ENCODE assay signal across 2 cellular contexts in the genomic region with DNA sequence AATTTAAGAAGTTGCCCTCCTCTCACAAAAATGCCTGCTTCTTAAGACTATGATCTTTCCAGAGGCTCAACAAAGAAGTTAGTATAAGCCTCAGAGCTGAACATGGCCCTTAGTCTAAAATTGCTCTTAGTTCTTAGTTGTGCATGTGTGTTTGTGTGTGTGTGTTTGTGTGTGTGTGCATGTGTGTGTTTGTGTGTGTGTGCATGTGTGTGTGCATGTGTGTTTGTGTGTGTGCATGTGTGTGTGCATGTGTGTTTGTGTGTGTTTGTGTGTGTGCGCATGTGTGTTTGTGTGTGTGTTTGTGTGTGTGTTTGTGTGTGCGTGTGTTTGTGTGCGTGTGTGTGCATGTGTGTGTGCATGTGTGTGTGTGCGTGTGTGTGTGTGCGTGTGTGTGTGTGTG.
A peak's percentile ranks its signal among the peaks of the same experiment; 100 is the strongest.
TF ChIP-seq lines count a peak whose summit lies in the region.

No MANE protein-coding gene starts in this region.

TF ChIP-seq in HepG2, 621 proteins besides CTCF, POLR2A, EP300 and RAD21 (continues in another document):
- TF ChIP-seq, protein P1, sequence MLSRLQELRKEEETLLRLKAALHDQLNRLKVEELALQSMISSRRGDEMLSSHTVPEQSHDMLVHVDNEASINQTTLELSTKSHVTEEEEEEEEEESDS (CRISPR knock-in tag; IDR thresholded peaks at IDR 0.05; ENCODE audit: borderline replicate concordance), result no peak
- no peak for TF ChIP-seq U2AF1 (optimal IDR thresholded peaks at IDR 0.05; ENCODE audit: low read depth, low read length)
- TF ChIP-seq, protein P2, sequence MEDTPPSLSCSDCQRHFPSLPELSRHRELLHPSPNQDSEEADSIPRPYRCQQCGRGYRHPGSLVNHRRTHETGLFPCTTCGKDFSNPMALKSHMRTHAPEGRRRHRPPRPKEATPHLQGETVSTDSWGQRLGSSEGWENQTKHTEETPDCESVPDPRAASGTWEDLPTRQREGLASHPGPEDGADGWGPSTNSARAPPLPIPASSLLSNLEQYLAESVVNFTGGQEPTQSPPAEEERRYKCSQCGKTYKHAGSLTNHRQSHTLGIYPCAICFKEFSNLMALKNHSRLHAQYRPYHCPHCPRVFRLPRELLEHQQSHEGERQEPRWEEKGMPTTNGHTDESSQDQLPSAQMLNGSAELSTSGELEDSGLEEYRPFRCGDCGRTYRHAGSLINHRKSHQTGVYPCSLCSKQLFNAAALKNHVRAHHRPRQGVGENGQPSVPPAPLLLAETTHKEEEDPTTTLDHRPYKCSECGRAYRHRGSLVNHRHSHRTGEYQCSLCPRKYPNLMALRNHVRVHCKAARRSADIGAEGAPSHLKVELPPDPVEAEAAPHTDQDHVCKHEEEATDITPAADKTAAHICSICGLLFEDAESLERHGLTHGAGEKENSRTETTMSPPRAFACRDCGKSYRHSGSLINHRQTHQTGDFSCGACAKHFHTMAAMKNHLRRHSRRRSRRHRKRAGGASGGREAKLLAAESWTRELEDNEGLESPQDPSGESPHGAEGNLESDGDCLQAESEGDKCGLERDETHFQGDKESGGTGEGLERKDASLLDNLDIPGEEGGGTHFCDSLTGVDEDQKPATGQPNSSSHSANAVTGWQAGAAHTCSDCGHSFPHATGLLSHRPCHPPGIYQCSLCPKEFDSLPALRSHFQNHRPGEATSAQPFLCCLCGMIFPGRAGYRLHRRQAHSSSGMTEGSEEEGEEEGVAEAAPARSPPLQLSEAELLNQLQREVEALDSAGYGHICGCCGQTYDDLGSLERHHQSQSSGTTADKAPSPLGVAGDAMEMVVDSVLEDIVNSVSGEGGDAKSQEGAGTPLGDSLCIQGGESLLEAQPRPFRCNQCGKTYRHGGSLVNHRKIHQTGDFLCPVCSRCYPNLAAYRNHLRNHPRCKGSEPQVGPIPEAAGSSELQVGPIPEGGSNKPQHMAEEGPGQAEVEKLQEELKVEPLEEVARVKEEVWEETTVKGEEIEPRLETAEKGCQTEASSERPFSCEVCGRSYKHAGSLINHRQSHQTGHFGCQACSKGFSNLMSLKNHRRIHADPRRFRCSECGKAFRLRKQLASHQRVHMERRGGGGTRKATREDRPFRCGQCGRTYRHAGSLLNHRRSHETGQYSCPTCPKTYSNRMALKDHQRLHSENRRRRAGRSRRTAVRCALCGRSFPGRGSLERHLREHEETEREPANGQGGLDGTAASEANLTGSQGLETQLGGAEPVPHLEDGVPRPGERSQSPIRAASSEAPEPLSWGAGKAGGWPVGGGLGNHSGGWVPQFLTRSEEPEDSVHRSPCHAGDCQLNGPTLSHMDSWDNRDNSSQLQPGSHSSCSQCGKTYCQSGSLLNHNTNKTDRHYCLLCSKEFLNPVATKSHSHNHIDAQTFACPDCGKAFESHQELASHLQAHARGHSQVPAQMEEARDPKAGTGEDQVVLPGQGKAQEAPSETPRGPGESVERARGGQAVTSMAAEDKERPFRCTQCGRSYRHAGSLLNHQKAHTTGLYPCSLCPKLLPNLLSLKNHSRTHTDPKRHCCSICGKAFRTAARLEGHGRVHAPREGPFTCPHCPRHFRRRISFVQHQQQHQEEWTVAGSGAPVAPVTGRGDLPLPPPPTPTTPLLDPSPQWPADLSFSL (CRISPR knock-in tag; IDR thresholded peaks at IDR 0.05), result peak; percentile 80; the same call in 1 of the 2 replicates
- no peak for TF ChIP-seq NFATC3 (CRISPR knock-in tag; IDR thresholded peaks at IDR 0.05)
- TF ChIP-seq NFE2L2 (IDR thresholded peaks at IDR 0.05; ENCODE audit: low read length), result no peak
- no peak for TF ChIP-seq ZNF205 (CRISPR knock-in tag; IDR thresholded peaks at IDR 0.05)
- peak; percentile 94 for TF ChIP-seq MNT (IDR thresholded peaks at IDR 0.05)
- TF ChIP-seq, protein P3, sequence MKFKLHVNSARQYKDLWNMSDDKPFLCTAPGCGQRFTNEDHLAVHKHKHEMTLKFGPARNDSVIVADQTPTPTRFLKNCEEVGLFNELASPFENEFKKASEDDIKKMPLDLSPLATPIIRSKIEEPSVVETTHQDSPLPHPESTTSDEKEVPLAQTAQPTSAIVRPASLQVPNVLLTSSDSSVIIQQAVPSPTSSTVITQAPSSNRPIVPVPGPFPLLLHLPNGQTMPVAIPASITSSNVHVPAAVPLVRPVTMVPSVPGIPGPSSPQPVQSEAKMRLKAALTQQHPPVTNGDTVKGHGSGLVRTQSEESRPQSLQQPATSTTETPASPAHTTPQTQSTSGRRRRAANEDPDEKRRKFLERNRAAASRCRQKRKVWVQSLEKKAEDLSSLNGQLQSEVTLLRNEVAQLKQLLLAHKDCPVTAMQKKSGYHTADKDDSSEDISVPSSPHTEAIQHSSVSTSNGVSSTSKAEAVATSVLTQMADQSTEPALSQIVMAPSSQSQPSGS (CRISPR knock-in tag; IDR thresholded peaks at IDR 0.05), result no peak
- TF ChIP-seq, protein P4, sequence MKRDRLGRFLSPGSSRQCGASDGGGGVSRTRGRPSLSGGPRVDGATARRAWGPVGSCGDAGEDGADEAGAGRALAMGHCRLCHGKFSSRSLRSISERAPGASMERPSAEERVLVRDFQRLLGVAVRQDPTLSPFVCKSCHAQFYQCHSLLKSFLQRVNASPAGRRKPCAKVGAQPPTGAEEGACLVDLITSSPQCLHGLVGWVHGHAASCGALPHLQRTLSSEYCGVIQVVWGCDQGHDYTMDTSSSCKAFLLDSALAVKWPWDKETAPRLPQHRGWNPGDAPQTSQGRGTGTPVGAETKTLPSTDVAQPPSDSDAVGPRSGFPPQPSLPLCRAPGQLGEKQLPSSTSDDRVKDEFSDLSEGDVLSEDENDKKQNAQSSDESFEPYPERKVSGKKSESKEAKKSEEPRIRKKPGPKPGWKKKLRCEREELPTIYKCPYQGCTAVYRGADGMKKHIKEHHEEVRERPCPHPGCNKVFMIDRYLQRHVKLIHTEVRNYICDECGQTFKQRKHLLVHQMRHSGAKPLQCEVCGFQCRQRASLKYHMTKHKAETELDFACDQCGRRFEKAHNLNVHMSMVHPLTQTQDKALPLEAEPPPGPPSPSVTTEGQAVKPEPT (CRISPR knock-in tag; IDR thresholded peaks at IDR 0.05; ENCODE audit: low read depth), result no peak
- TF ChIP-seq IKZF1 (IDR thresholded peaks at IDR 0.05), result no peak

TF ChIP-seq in IMR-90, 13 proteins besides CTCF, POLR2A, EP300 and RAD21:
- no peak for TF ChIP-seq FOS (IDR thresholded peaks at IDR 0.05; ENCODE audit: low read depth, low read length)
- TF ChIP-seq, protein P5, sequence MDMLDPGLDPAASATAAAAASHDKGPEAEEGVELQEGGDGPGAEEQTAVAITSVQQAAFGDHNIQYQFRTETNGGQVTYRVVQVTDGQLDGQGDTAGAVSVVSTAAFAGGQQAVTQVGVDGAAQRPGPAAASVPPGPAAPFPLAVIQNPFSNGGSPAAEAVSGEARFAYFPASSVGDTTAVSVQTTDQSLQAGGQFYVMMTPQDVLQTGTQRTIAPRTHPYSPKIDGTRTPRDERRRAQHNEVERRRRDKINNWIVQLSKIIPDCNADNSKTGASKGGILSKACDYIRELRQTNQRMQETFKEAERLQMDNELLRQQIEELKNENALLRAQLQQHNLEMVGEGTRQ (IDR thresholded peaks at IDR 0.05; ENCODE audit: low read depth, low read length), result no peak
- no peak for TF ChIP-seq MXI1 (IDR thresholded peaks at IDR 0.05; ENCODE audit: borderline replicate concordance, low read depth, low read length)
- TF ChIP-seq SMC3 (IDR thresholded peaks at IDR 0.05; ENCODE audit: low read depth, low read length), result no peak
- no peak for TF ChIP-seq ELK1 (IDR thresholded peaks at IDR 0.05; ENCODE audit: borderline replicate concordance, low read depth, low read length)
- no peak for TF ChIP-seq BHLHE40 (IDR thresholded peaks at IDR 0.05; ENCODE audit: low read depth, low read length)
- TF ChIP-seq NFE2L2 (IDR thresholded peaks at IDR 0.05; ENCODE audit: low read depth, low read length), result no peak
- no peak for TF ChIP-seq RFX5 (IDR thresholded peaks at IDR 0.05; ENCODE audit: low read depth, low read length)
- no peak for TF ChIP-seq CEBPB (IDR thresholded peaks at IDR 0.05; ENCODE audit: low read depth, low read length)
- TF ChIP-seq MAZ (IDR thresholded peaks at IDR 0.05; ENCODE audit: borderline replicate concordance, low read depth, low read length), result no peak
- TF ChIP-seq RCOR1 (IDR thresholded peaks at IDR 0.05; ENCODE audit: insufficient replicate concordance, low read length), result no peak
- no peak for TF ChIP-seq MAFK (IDR thresholded peaks at IDR 0.05; ENCODE audit: low read depth, low read length)
- no peak for TF ChIP-seq CHD1 (IDR thresholded peaks at IDR 0.05; ENCODE audit: low read depth, low read length)
